ENCODE assay signal across 1 cellular context in the genomic region with DNA sequence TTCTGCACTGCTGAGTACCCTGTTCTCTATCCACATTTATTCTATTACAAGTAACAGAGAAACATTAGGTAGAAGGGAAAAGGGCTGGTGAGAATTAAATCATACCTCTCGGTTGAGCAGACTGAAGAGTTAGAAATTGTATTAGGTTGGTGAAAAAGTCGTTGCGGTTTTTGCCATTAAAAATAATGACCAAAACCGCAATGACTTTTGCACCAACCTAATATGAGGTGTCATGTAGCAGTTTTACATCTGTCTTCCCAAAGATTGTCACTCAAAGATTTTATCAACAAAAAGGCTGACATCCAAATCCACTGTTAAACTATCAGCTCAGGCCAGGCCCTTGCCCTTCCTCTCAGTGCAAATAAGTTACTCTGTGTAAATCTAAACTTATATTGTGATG.
TF ChIP-seq lines count a peak whose summit lies in the region.

No MANE protein-coding gene starts in this region.

TF ChIP-seq in GM23338, 12 proteins besides CTCF, POLR2A, EP300 and RAD21 (continued from another document):
- TF ChIP-seq, protein P1, sequence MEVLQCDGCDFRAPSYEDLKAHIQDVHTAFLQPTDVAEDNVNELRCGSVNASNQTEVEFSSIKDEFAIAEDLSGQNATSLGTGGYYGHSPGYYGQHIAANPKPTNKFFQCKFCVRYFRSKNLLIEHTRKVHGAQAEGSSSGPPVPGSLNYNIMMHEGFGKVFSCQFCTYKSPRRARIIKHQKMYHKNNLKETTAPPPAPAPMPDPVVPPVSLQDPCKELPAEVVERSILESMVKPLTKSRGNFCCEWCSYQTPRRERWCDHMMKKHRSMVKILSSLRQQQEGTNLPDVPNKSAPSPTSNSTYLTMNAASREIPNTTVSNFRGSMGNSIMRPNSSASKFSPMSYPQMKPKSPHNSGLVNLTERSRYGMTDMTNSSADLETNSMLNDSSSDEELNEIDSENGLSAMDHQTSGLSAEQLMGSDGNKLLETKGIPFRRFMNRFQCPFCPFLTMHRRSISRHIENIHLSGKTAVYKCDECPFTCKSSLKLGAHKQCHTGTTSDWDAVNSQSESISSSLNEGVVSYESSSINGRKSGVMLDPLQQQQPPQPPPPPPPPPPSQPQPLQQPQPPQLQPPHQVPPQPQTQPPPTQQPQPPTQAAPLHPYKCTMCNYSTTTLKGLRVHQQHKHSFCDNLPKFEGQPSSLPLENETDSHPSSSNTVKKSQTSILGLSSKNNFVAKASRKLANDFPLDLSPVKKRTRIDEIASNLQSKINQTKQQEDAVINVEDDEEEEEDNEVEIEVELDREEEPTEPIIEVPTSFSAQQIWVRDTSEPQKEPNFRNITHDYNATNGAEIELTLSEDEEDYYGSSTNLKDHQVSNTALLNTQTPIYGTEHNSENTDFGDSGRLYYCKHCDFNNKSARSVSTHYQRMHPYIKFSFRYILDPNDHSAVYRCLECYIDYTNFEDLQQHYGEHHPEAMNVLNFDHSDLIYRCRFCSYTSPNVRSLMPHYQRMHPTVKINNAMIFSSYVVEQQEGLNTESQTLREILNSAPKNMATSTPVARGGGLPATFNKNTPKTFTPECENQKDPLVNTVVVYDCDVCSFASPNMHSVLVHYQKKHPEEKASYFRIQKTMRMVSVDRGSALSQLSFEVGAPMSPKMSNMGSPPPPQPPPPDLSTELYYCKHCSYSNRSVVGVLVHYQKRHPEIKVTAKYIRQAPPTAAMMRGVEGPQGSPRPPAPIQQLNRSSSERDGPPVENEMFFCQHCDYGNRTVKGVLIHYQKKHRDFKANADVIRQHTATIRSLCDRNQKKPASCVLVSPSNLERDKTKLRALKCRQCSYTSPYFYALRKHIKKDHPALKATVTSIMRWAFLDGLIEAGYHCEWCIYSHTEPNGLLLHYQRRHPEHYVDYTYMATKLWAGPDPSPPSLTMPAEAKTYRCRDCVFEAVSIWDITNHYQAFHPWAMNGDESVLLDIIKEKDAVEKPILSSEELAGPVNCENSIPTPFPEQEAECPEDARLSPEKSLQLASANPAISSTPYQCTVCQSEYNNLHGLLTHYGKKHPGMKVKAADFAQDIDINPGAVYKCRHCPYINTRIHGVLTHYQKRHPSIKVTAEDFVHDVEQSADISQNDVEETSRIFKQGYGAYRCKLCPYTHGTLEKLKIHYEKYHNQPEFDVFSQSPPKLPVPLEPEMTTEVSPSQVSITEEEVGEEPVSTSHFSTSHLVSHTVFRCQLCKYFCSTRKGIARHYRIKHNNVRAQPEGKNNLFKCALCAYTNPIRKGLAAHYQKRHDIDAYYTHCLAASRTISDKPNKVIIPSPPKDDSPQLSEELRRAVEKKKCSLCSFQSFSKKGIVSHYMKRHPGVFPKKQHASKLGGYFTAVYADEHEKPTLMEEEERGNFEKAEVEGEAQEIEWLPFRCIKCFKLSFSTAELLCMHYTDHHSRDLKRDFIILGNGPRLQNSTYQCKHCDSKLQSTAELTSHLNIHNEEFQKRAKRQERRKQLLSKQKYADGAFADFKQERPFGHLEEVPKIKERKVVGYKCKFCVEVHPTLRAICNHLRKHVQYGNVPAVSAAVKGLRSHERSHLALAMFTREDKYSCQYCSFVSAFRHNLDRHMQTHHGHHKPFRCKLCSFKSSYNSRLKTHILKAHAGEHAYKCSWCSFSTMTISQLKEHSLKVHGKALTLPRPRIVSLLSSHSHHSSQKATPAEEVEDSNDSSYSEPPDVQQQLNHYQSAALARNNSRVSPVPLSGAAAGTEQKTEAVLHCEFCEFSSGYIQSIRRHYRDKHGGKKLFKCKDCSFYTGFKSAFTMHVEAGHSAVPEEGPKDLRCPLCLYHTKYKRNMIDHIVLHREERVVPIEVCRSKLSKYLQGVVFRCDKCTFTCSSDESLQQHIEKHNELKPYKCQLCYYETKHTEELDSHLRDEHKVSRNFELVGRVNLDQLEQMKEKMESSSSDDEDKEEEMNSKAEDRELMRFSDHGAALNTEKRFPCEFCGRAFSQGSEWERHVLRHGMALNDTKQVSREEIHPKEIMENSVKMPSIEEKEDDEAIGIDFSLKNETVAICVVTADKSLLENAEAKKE (CRISPR knock-in tag; IDR thresholded peaks at IDR 0.05): no peak
- TF ChIP-seq ZNF331 (CRISPR knock-in tag; IDR thresholded peaks at IDR 0.05; ENCODE audit: low read depth): no peak
